Comparison of ENCODE assay signal across 32 cellular contexts in genomic region chr2:132282911-132283310, GRCh38.
"Had no signal": no experiment of that assay in that cellular context is flagged by ENCODE, and none has a peak within 500 bp of the region (broad histone marks: within the 10 kb centered on the region; RNA-seq: fewer than 3 reads in every experiment).

No MANE protein-coding gene starts in this region.

- H3K4me1 Mint-ChIP-seq: activated B cell treated with CpG ODN at 0.5 μM for 24 hours; activated naive CD4-positive, alpha-beta T cell treated with anti-CD3 and anti-CD28 coated beads, Interleukin-2, amount 50 U/mL, for 24 hours; activated naive CD8-positive, alpha-beta T cell treated with anti-CD3 and anti-CD28 coated beads, Interleukin-2, amount 10 ng/mL, durations not matched to agents 7 days and 5 days; brain; central memory CD8-positive, alpha-beta T cell; T-helper 17 cell had no signal

- H3K4me3 ChIP-seq: ascending aorta, breast epithelium, coronary artery, dorsolateral prefrontal cortex, esophagus muscularis mucosa, gastrocnemius medialis, heart left ventricle had no signal

- H3K4me3 Mint-ChIP-seq: activated B cell treated with CpG ODN at 0.5 μM for 24 hours; activated CD8-positive, alpha-beta T cell treated with anti-CD3 and anti-CD28 coated beads for 36 hours; activated naive CD4-positive, alpha-beta T cell treated with anti-CD3 and anti-CD28 coated beads for 36 hours; activated naive CD4-positive, alpha-beta T cell treated with anti-CD3 and anti-CD28 coated beads, Interleukin-2, amount 50 U/mL, for 24 hours; activated naive CD8-positive, alpha-beta T cell treated with anti-CD3 and anti-CD28 coated beads, Interleukin-2, amount 10 ng/mL, durations not matched to agents 7 days and 5 days; activated T-helper 1 cell treated with anti-CD3 and anti-CD28 coated beads, Interleukin-12 subunit alpha, Interleukin-12 subunit beta, Interleukin-2, Interleukin-4 antibody, amounts not matched to agents 30 ng/mL and 10 ng/mL and 1 ng/mL, durations not matched to agents 14 hours and 24 hours and 36 hours; brain; central memory CD8-positive, alpha-beta T cell; dendritic cell treated with granulocyte-macrophage colony-stimulating factor and Interleukin-4, amounts not matched to agents 40 ng/mL and 50 ng/mL, for 4 days; T-helper 17 cell; T-helper 2 cell treated with Interferon-gamma antibody and Interleukin-4, amounts not matched to agents 5 μg/mL and 100 μg/mL, for 36 hours had no signal

- H3K36me3 ChIP-seq: ascending aorta, breast epithelium, esophagus muscularis mucosa, gastrocnemius medialis, heart left ventricle, WERI-Rb-1 had no signal

- H3K36me3 Mint-ChIP-seq: activated naive CD4-positive, alpha-beta T cell treated with anti-CD3 and anti-CD28 coated beads, Interleukin-2, amount 50 U/mL, for 24 hours; brain had no signal

- ATAC-seq: activated CD4-positive, CD25-positive, alpha-beta regulatory T cell treated with anti-CD3 and anti-CD28 coated beads, Interleukin-2, amount 50 U/mL, for 24 hours; activated CD8-positive, alpha-beta T cell treated with anti-CD3 and anti-CD28 coated beads for 36 hours; foreskin keratinocyte; gastrocnemius medialis; heart left ventricle; T-helper 17 cell had no signal

- H3K27ac Mint-ChIP-seq: activated B cell treated with CpG ODN at 0.5 μM for 24 hours; activated CD8-positive, alpha-beta T cell treated with anti-CD3 and anti-CD28 coated beads for 36 hours; activated naive CD4-positive, alpha-beta T cell treated with anti-CD3 and anti-CD28 coated beads for 36 hours; activated naive CD4-positive, alpha-beta T cell treated with anti-CD3 and anti-CD28 coated beads, Interleukin-2, amount 50 U/mL, for 24 hours; activated naive CD8-positive, alpha-beta T cell treated with anti-CD3 and anti-CD28 coated beads, Interleukin-2, amount 10 ng/mL, durations not matched to agents 7 days and 5 days; activated T-helper 1 cell treated with anti-CD3 and anti-CD28 coated beads, Interleukin-12 subunit alpha, Interleukin-12 subunit beta, Interleukin-2, Interleukin-4 antibody, amounts not matched to agents 30 ng/mL and 10 ng/mL and 1 ng/mL, durations not matched to agents 14 hours and 24 hours and 36 hours; activated T-helper 2 cell treated with anti-CD3 and anti-CD28 coated beads, Interferon-gamma antibody, Interleukin-2, Interleukin-4, amounts not matched to agents 10 μg/mL and 5 μg/mL and 100 μg/mL, durations not matched to agents 14 hours and 24 hours and 36 hours; brain; dendritic cell treated with granulocyte-macrophage colony-stimulating factor and Interleukin-4, amounts not matched to agents 40 ng/mL and 50 ng/mL, for 4 days; T-helper 17 cell; T-helper 2 cell treated with Interferon-gamma antibody and Interleukin-4, amounts not matched to agents 5 μg/mL and 100 μg/mL, for 36 hours had no signal

- DNase-seq: activated B cell treated with CpG ODN at 0.5 μM for 24 hours; activated CD4-positive, alpha-beta T cell treated with anti-CD3 and anti-CD28 coated beads for 48 hours; activated CD4-positive, alpha-beta T cell treated with anti-CD3 and anti-CD28 coated beads, Interleukin-2, amount 50 U/mL, for 1 hour; activated CD4-positive, alpha-beta T cell treated with anti-CD3 and anti-CD28 coated beads, Interleukin-2, amount 50 U/mL, for 48 hours; activated CD8-positive, alpha-beta memory T cell treated with anti-CD3 and anti-CD28 coated beads for 24 hours; activated CD8-positive, alpha-beta T cell treated with anti-CD3 and anti-CD28 coated beads for 36 hours; activated effector memory CD4-positive, alpha-beta T cell treated with anti-CD3 and anti-CD28 coated beads, Interleukin-2, amount 50 U/mL, for 16 hours; activated naive CD4-positive, alpha-beta T cell treated with anti-CD3 and anti-CD28 coated beads for 36 hours; activated naive CD8-positive, alpha-beta T cell treated with anti-CD3 and anti-CD28 coated beads, Interleukin-2, amount 10 ng/mL, durations not matched to agents 7 days and 5 days; activated T-cell treated with anti-CD3 and anti-CD28 coated beads, Interleukin-2, amount 50 U/mL, for 48 hours; dorsolateral prefrontal cortex; effector memory CD4-positive, alpha-beta T cell; erythroblast; foreskin keratinocyte; gastrocnemius medialis; glutamatergic neuron; heart left ventricle; T-helper 17 cell; T1000; WERI-Rb-1 had no signal

- H3K27me3 Mint-ChIP-seq: activated B cell treated with CpG ODN at 0.5 μM for 24 hours; activated naive CD4-positive, alpha-beta T cell treated with anti-CD3 and anti-CD28 coated beads, Interleukin-2, amount 50 U/mL, for 24 hours; activated naive CD8-positive, alpha-beta T cell treated with anti-CD3 and anti-CD28 coated beads, Interleukin-2, amount 10 ng/mL, durations not matched to agents 7 days and 5 days had no signal

- H3K27me3 ChIP-seq: ascending aorta, breast epithelium, foreskin keratinocyte, gastrocnemius medialis had no signal
